ENCODE assay signal across 8 cellular contexts in the genomic region with DNA sequence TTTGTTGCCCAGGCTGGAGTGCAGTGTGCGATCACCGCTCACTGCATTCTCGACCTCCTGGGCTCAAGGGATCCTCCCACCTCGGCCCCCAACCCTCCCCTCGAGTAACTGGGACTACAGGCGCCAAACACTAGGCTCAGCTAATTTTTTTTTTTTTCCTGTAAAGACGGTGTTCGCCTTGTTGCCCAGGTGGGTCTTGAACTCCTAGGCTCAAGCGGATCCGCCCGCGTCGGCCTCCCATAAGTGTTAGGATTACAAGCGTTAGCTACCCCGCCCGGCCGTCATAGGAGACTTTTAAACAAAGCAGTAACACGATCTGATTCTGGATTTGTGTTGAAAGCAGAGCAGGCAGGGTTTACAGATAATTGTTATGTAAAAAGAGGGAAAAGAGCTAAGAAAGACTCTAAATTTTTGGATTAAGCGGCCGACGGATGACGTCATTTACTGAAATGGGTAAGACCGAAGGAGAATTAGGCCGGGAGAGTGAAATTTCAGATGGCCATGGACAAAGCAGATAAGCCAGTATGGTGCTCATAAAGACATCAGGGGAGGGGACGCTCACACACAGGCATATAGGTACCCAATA. TPM values are rescaled to one million over a fixed set of nuclear protein-coding genes. Genes with fewer than 3 reads are reported as not detected.
DNase-seq lines count a peak whose midpoint lies in the region; ATAC-seq and TF ChIP-seq lines count a peak whose summit lies in the region.

No MANE protein-coding gene starts in this region.

- peak overlapping the region; percentile 95 for H3K4me3 ChIP-seq in HUES6 (ENCODE audit: low read depth, low read length)
- H3K4me3 ChIP-seq in breast epithelium = peak overlapping the region; percentile 87 to 97 (median 97)
- H3K4me3 ChIP-seq in kidney epithelial cell (ENCODE audit: low read depth, low read length) = peak overlapping the region; percentile 100

- intact Hi-C loops in breast epithelium (cut with DNase I; ENCODE audit: low total_unique reads) = no loop called here

- H3K9ac ChIP-seq in HUES6 (ENCODE audit: low read length) = peak overlapping the region; percentile 89

- H3K27me3 ChIP-seq in HUES6 (ENCODE audit: control insufficient read depth, insufficient read depth, low read length) = no peaks in the 10 kb centered on the region
- H3K27me3 ChIP-seq in breast epithelium = no peaks in the 10 kb centered on the region
- H3K27me3 ChIP-seq in kidney epithelial cell (ENCODE audit: control insufficient read depth, insufficient read depth, low read length) = no peaks in the 10 kb centered on the region

- TF ChIP-seq CTCF in breast epithelium (IDR thresholded peaks at IDR 0.05) (no peak), kidney epithelial cell (IDR thresholded peaks at IDR 0.05; ENCODE audit: insufficient read depth, low read length, poor library complexity, severe bottlenecking) (no peak)

- no peak for TF ChIP-seq POLR2A in breast epithelium (IDR thresholded peaks at IDR 0.05)

- peak overlapping the region; percentile 88 for H3K27ac ChIP-seq in HUES6 (ENCODE audit: low read depth, low read length)
- H3K27ac ChIP-seq in breast epithelium = peak overlapping the region; percentile 96 to 98

- H3K36me3 ChIP-seq in HUES6 (ENCODE audit: control insufficient read depth, insufficient read depth, low read length) (peaks cover 3% of the 10 kb centered on the region; the same call in 1 of the 2 replicates), breast epithelium (no peaks in the 10 kb centered on the region), kidney epithelial cell (ENCODE audit: control insufficient read depth, insufficient read depth, low read length) (no peaks in the 10 kb centered on the region)

- H3K4me1 ChIP-seq in HUES6 (ENCODE audit: control insufficient read depth, insufficient read depth, low read length) = peaks cover 24% of the 10 kb centered on the region
- H3K4me1 ChIP-seq in breast epithelium = peaks cover 0 to 15% of the 10 kb centered on the region in 2 donors

- ATAC-seq in GM21423 (IDR thresholded peaks at IDR 0.05; ENCODE audit: unreplicated experiment) = peak; percentile 0

- peak; percentile 87 for DNase-seq in DMS 273 (lab: John Stamatoyannopoulos, UW; ENCODE audit: unreplicated experiment)
- peak; percentile 76 for DNase-seq in SK-N-DZ (ENCODE audit: low spot score)
- peak in 1 of 2 donors; percentile 41 for DNase-seq in breast epithelium (ENCODE audit: low spot score in 2 of 2)
- DNase-seq in kidney epithelial cell (ENCODE audit: low read depth) = no peak
- peak; percentile 46 for DNase-seq in stimulated activated CD4-positive, alpha-beta T cell treated with anti-CD3 and anti-CD28 coated beads, Interleukin-15, amount 100 ng/mL, for 24 hours
- DNase-seq in SKM-1 (lab: John Stamatoyannopoulos, UW; ENCODE audit: unreplicated experiment) = no peak

- H3K9me3 ChIP-seq in HUES6 (ENCODE audit: control insufficient read depth, insufficient read depth, low read depth, low read length) (no peaks in the 10 kb centered on the region), breast epithelium (no peaks in the 10 kb centered on the region)

RNA-seq across cellular contexts. Expression of a gene that starts 0.7 kb away (rescaled TPM):
- 19.0 and 20.5 TPM in 2 replicates for polyA plus RNA-seq in SK-N-DZ (2014; cell fraction: cytosol; rRNA removed)
- polyA plus RNA-seq in SK-N-DZ (2014; cell fraction: nucleus; rRNA removed) = 35.3 and 58.5 TPM in 2 replicates
- total RNA-seq in breast epithelium (10 to 100 TPM; 21.8 to 25.9 (median 24.4) TPM), kidney epithelial cell (19.5 and 19.6 TPM in 2 replicates)

RNA-seq across cellular contexts. Expression of a gene that starts 1.1 kb away (rescaled TPM):
- polyA plus RNA-seq in SK-N-DZ (2014; cell fraction: cytosol; rRNA removed) = 34.1 and 40.1 TPM in 2 replicates
- polyA plus RNA-seq in SK-N-DZ (2014; cell fraction: nucleus; rRNA removed) = 33.2 and 34.7 TPM in 2 replicates
- 10 to 100 TPM; 25.0 to 33.2 (median 30.2) TPM for total RNA-seq in breast epithelium
- 25.5 and 30.6 TPM in 2 replicates for total RNA-seq in kidney epithelial cell

Comparison
In these comparisons a context has a peak if more than half of its experiments do, and no peak if none do; other contexts are left out.
1. DNase-seq: peak in DMS 273 (single experiment), SK-N-DZ (single experiment) and stimulated activated CD4-positive, alpha-beta T cell treated with anti-CD3 and anti-CD28 coated beads, Interleukin-15, amount 100 ng/mL, for 24 hours (single experiment); none in kidney epithelial cell (single experiment) and SKM-1 (single experiment).
2. Peak in every context shown above with its lines, with median percentiles within 50 percentile points of each other: H3K4me3 ChIP-seq.